In genomic region chr4:120718979-120719566, GRCh38 we compare ENCODE assay signal across 10 cellular contexts.
DNase-seq lines count a peak whose midpoint lies in the region; ATAC-seq and TF ChIP-seq lines count a peak whose summit lies in the region.
"Had no signal": no experiment of that assay in that cellular context is flagged by ENCODE, and none has a peak within 500 bp of the region (broad histone marks: within the 10 kb centered on the region; RNA-seq: fewer than 3 reads in every experiment).

No MANE protein-coding gene starts in this region.

- H3K9me3 Mint-ChIP-seq in osteocyte (ENCODE audit: unreplicated experiment): no peaks in the 10 kb centered on the region
- H3K9me3 Mint-ChIP-seq: activated naive CD4-positive, alpha-beta T cell treated with anti-CD3 and anti-CD28 coated beads, Interleukin-2, amount 50 U/mL, for 24 hours had no signal

- no peak overlapping the region for H3K27ac ChIP-seq in esophagus muscularis mucosa (replicated peaks in 1 of 4)
- no peak overlapping the region for H3K27ac ChIP-seq in caudate nucleus (ENCODE audit: low read depth, low read length)

- H3K4me1 ChIP-seq in esophagus muscularis mucosa: peaks cover 0 to 4% (median 0%) of the 10 kb centered on the region in 4 donors

- H3K4me1 Mint-ChIP-seq in osteocyte (ENCODE audit: unreplicated experiment): peaks cover 2% of the 10 kb centered on the region
- H3K4me1 Mint-ChIP-seq: activated naive CD4-positive, alpha-beta T cell treated with anti-CD3 and anti-CD28 coated beads, Interleukin-2, amount 50 U/mL, for 24 hours; B cell had no signal

- H3K27ac Mint-ChIP-seq in osteocyte (ENCODE audit: unreplicated experiment): no peak overlapping the region
- H3K27ac Mint-ChIP-seq: activated naive CD4-positive, alpha-beta T cell treated with anti-CD3 and anti-CD28 coated beads, Interleukin-2, amount 50 U/mL, for 24 hours; B cell had no signal

- H3K9me3 ChIP-seq in esophagus muscularis mucosa: no peaks in the 10 kb centered on the region

- H3K27me3 ChIP-seq in esophagus muscularis mucosa: no peaks in the 10 kb centered on the region

- DNase-seq in NCI-H1417 (lab: John Stamatoyannopoulos, UW): peak in 2 of 3 experiments; percentile 5 to 49
- no peak for DNase-seq in NCI-H1417 treated with DMSO at 0.1 percent for 48 hours (lab: John Stamatoyannopoulos, UW)
- DNase-seq in RPMI8226: peak; percentile 67
- DNase-seq in esophagus muscularis mucosa (ENCODE audit: extremely low spot score): no peak
- no peak for DNase-seq in osteocyte (ENCODE audit: extremely low spot score, unreplicated experiment)
- DNase-seq in caudate nucleus (lab: John Stamatoyannopoulos, UW): no peak

- WGBS in esophagus muscularis mucosa: 33% methylated on average over 5 of the region's 5 CpGs

- peak; percentile 37 to 47 (median 38) for TF ChIP-seq CTCF in esophagus muscularis mucosa (IDR thresholded peaks at IDR 0.05)
- peak; percentile 89 for TF ChIP-seq CTCF in osteocyte (IDR thresholded peaks at IDR 0.05)

- no peaks in the 10 kb centered on the region for H3K36me3 ChIP-seq in esophagus muscularis mucosa

- no peak for TF ChIP-seq POLR2A in esophagus muscularis mucosa (IDR thresholded peaks at IDR 0.05; ENCODE audit: low read depth)

- peak; percentile 71 for ATAC-seq in GM19397 (IDR thresholded peaks at IDR 0.05; ENCODE audit: unreplicated experiment)
- peak; percentile 75 for ATAC-seq in HG03457 (IDR thresholded peaks at IDR 0.05; ENCODE audit: unreplicated experiment)

- H3K27me3 Mint-ChIP-seq in osteocyte (ENCODE audit: unreplicated experiment): no peaks in the 10 kb centered on the region
- H3K27me3 Mint-ChIP-seq: B cell had no signal

- H3K36me3 Mint-ChIP-seq in osteocyte (ENCODE audit: unreplicated experiment): no peaks in the 10 kb centered on the region
- H3K36me3 Mint-ChIP-seq: activated naive CD4-positive, alpha-beta T cell treated with anti-CD3 and anti-CD28 coated beads, Interleukin-2, amount 50 U/mL, for 24 hours had no signal

- no peak overlapping the region for H3K4me3 Mint-ChIP-seq in osteocyte (ENCODE audit: unreplicated experiment)
- H3K4me3 Mint-ChIP-seq: activated naive CD4-positive, alpha-beta T cell treated with anti-CD3 and anti-CD28 coated beads, Interleukin-2, amount 50 U/mL, for 24 hours; B cell had no signal

- no peak for TF ChIP-seq EP300 in esophagus muscularis mucosa (IDR thresholded peaks at IDR 0.05)

- no peak overlapping the region for H3K4me3 ChIP-seq in esophagus muscularis mucosa

- intact Hi-C loops in esophagus muscularis mucosa (cut with DNase I): no loop called here

Comparison
In these comparisons a context has a peak if more than half of its experiments do, and no peak if none do; other contexts are left out.
1. DNase-seq: peak in NCI-H1417 (2 of 3) and RPMI8226 (single experiment); none in NCI-H1417 treated with DMSO at 0.1 percent for 48 hours (single experiment), esophagus muscularis mucosa (single experiment), osteocyte (single experiment) and caudate nucleus (0 of 61).